ENCODE assay signal across 17 cellular contexts in genomic region chr12:51295651-51296050, GRCh38. TPM values are rescaled to one million over a fixed set of nuclear protein-coding genes. Genes with fewer than 3 reads are reported as not detected.
DNase-seq lines count a peak whose midpoint lies in the region; ATAC-seq and TF ChIP-seq lines count a peak whose summit lies in the region.
"Had no signal": no experiment of that assay in that cellular context is flagged by ENCODE, and none has a peak within 500 bp of the region (broad histone marks: within the 10 kb centered on the region; RNA-seq: fewer than 3 reads in every experiment).

No MANE protein-coding gene starts in this region.

- no peak for DNase-seq in CD4-positive, CD25-positive, alpha-beta regulatory T cell
- DNase-seq in CD4-positive, alpha-beta T cell: no peak
- DNase-seq in PC-9 (peak; percentile 38 to 50), islet precursor cell (peak; percentile 65), neuronal stem cell (ENCODE audit: low spot score) (no peak), G401 (ENCODE audit: low spot score) (no peak), lower lobe of right lung (no peak)
- DNase-seq: Calu3, DMS 273 treated with DMSO at 0.1 percent for 48 hours, GOT3, H9 had no signal

- H3K9ac ChIP-seq in neuronal stem cell (ENCODE audit: low read depth, low read length, poor library complexity): no peak overlapping the region

- no peaks in the 10 kb centered on the region for H3K79me2 ChIP-seq in PC-9 (ENCODE audit: low read depth)

- no peaks in the 10 kb centered on the region for H3K27me3 ChIP-seq in CD4-positive, CD25-positive, alpha-beta regulatory T cell (ENCODE audit: control insufficient read depth, insufficient read depth, low read length)
- no peaks in the 10 kb centered on the region for H3K27me3 ChIP-seq in CD4-positive, alpha-beta T cell (ENCODE audit: control insufficient read depth, insufficient read depth, low read length)
- H3K27me3 ChIP-seq in PC-9 (ENCODE audit: insufficient read depth, low read depth): no peaks in the 10 kb centered on the region
- H3K27me3 ChIP-seq in neuronal stem cell (ENCODE audit: control insufficient read depth in 3 of 3, insufficient read depth in 3 of 3, low read depth in 1 of 3, low read length in 3 of 3): no peaks in the 10 kb centered on the region
- H3K27me3 ChIP-seq in lower lobe of right lung (ENCODE audit: low read depth): no peaks in the 10 kb centered on the region

- H3K14ac ChIP-seq in neuronal stem cell (ENCODE audit: low read length): no peak overlapping the region

- H3K27ac ChIP-seq in CD4-positive, CD25-positive, alpha-beta regulatory T cell (ENCODE audit: insufficient read depth, low read length, poor library complexity, severe bottlenecking): peak overlapping the region; percentile 1
- no peak overlapping the region for H3K27ac ChIP-seq in CD4-positive, alpha-beta T cell (ENCODE audit: low read depth, low read length)
- no peak overlapping the region for H3K27ac ChIP-seq in PC-9
- no peak overlapping the region for H3K27ac ChIP-seq in neuronal stem cell (replicated peaks; ENCODE audit: low read length)
- H3K27ac ChIP-seq in lower lobe of right lung: no peak overlapping the region
- H3K27ac ChIP-seq: A549 had no signal

- POLR2A ChIA-PET in CD4-positive, alpha-beta T cell (lab: Charles Lee): no interaction called here
- POLR2A ChIA-PET in PC-9 (lab: Charles Lee; ENCODE audit: unreplicated experiment): interaction anchor here (0.8 kb wide), 1 partner anchor 17 kb away, joined by 8 read pairs; no protein-coding TSS in a partner anchor

- no peaks in the 10 kb centered on the region for H3K9me3 ChIP-seq in CD4-positive, CD25-positive, alpha-beta regulatory T cell (ENCODE audit: control insufficient read depth in 2 of 2, low read length in 2 of 2)
- no peaks in the 10 kb centered on the region for H3K9me3 ChIP-seq in CD4-positive, alpha-beta T cell (ENCODE audit: control insufficient read depth, low read length)
- no peaks in the 10 kb centered on the region for H3K9me3 ChIP-seq in PC-9 (ENCODE audit: insufficient read depth, low read depth)
- no peaks in the 10 kb centered on the region for H3K9me3 ChIP-seq in neuronal stem cell (replicated peaks in 1 of 2; ENCODE audit: control insufficient read depth in 2 of 2, insufficient read depth in 1 of 2, low read depth in 1 of 2, low read length in 2 of 2)
- H3K9me3 ChIP-seq in lower lobe of right lung: no peaks in the 10 kb centered on the region
- H3K9me3 ChIP-seq: A549 had no signal

- H3K4ac ChIP-seq in neuronal stem cell (ENCODE audit: low read length): no peak overlapping the region

- in situ Hi-C loops in G401 (cut with HindIII; ENCODE audit: low sequenced_read_pairs): no loop called here

- H3K4me2 ChIP-seq in PC-9 (no peak overlapping the region), neuronal stem cell (ENCODE audit: insufficient read depth, low read length, poor library complexity, severe bottlenecking) (no peak overlapping the region)
- H3K4me2 ChIP-seq: A549 had no signal

- no peak overlapping the region for H3K18ac ChIP-seq in neuronal stem cell (ENCODE audit: low read length)

- H2BK12ac ChIP-seq in neuronal stem cell (ENCODE audit: low read length): no peak overlapping the region

- H3K36me3 ChIP-seq in CD4-positive, CD25-positive, alpha-beta regulatory T cell (ENCODE audit: control insufficient read depth, insufficient read depth, low read length): peaks cover 83% of the 10 kb centered on the region
- H3K36me3 ChIP-seq in PC-9 (ENCODE audit: low read depth): no peaks in the 10 kb centered on the region
- no peaks in the 10 kb centered on the region for H3K36me3 ChIP-seq in neuronal stem cell (replicated peaks in 1 of 2; ENCODE audit: control insufficient read depth in 2 of 2, insufficient read depth in 2 of 2, low read length in 2 of 2)
- peaks cover 47% of the 10 kb centered on the region for H3K36me3 ChIP-seq in lower lobe of right lung

- H3K4me3 Mint-ChIP-seq in CD4-positive, CD25-positive, alpha-beta regulatory T cell: no peak overlapping the region
- no peak overlapping the region for H3K4me3 Mint-ChIP-seq in CD4-positive, alpha-beta T cell
- H3K4me3 Mint-ChIP-seq: CD14-positive monocyte, H9, IgD-negative memory B cell had no signal

- H2AFZ ChIP-seq in PC-9 (no peak overlapping the region), neuronal stem cell (ENCODE audit: low read length) (no peak overlapping the region)

- H3K9me3 Mint-ChIP-seq in CD4-positive, CD25-positive, alpha-beta regulatory T cell: no peaks in the 10 kb centered on the region
- H3K9me3 Mint-ChIP-seq in CD4-positive, alpha-beta T cell: no peaks in the 10 kb centered on the region
- H3K9me3 Mint-ChIP-seq: CD14-positive monocyte, H9, IgD-negative memory B cell had no signal

- peaks cover 34% of the 10 kb centered on the region for H3K36me3 Mint-ChIP-seq in CD4-positive, CD25-positive, alpha-beta regulatory T cell
- peaks cover 85% of the 10 kb centered on the region for H3K36me3 Mint-ChIP-seq in CD4-positive, alpha-beta T cell (ENCODE audit: low read depth)

- CTCF ChIA-PET in CD4-positive, alpha-beta T cell (lab: Charles Lee): interaction anchor here (4.5 kb wide), 1 partner anchor 46 kb away, joined by 14 read pairs; no protein-coding TSS in a partner anchor
- CTCF ChIA-PET in PC-9 (lab: Charles Lee): no interaction called here

- H3F3A ChIP-seq in PC-9 (ENCODE audit: insufficient read depth, low read depth): peaks cover 12% of the 10 kb centered on the region; the same call in 1 of the 2 replicates

- no peak overlapping the region for H3K27ac Mint-ChIP-seq in CD4-positive, CD25-positive, alpha-beta regulatory T cell
- peak overlapping the region; percentile 31 for H3K27ac Mint-ChIP-seq in CD4-positive, alpha-beta T cell
- H3K27ac Mint-ChIP-seq: H9, IgD-negative memory B cell had no signal

- H4K8ac ChIP-seq in neuronal stem cell (ENCODE audit: low read depth, low read length): no peak overlapping the region

- no peaks in the 10 kb centered on the region for H4K20me1 ChIP-seq in PC-9 (ENCODE audit: insufficient read depth)

- intact Hi-C loops in CD4-positive, alpha-beta T cell (cut with DNase I, micrococcal nuclease): no loop called here
- intact Hi-C loops in PC-9 (cut with micrococcal nuclease; ENCODE audit: unreplicated experiment) (no loop called here), lower lobe of right lung (cut with DNase I) (no loop called here)

- H3K23ac ChIP-seq in neuronal stem cell (ENCODE audit: low read depth, low read length, poor library complexity): no peak overlapping the region

- no peak for ATAC-seq in CD4-positive, CD25-positive, alpha-beta regulatory T cell (ENCODE audit: low read depth in 2 of 2)
- no peak for ATAC-seq in CD4-positive, alpha-beta T cell (ENCODE audit: poor library complexity)
- ATAC-seq in lower lobe of right lung: no peak
- ATAC-seq: A549 had no signal

- WGBS in neuronal stem cell (ENCODE audit: extremely low coverage in 2 of 2, insufficient read length in 2 of 2, insufficient replicate concordance in 1 of 2), 2 donors: no CpG with 5 or more reads among the region's 5 CpGs

- H3K79me1 ChIP-seq in neuronal stem cell (ENCODE audit: low read depth, low read length): no peaks in the 10 kb centered on the region

- BruUV-seq in PC-9 (replicated peaks; lab: Mats Ljungman, UMichigan): no TSS peak

- no peak overlapping the region for H3K4me3 ChIP-seq in CD4-positive, CD25-positive, alpha-beta regulatory T cell (ENCODE audit: low read depth, low read length)
- H3K4me3 ChIP-seq in PC-9 (no peak overlapping the region), neuronal stem cell (ENCODE audit: low read length in 2 of 2) (no peak overlapping the region), lower lobe of right lung (no peak overlapping the region)
- H3K4me3 ChIP-seq: A549 had no signal

- H4K91ac ChIP-seq in neuronal stem cell (ENCODE audit: low read depth, low read length, poor library complexity): no peak overlapping the region

- no peaks in the 10 kb centered on the region for H3K4me1 ChIP-seq in CD4-positive, CD25-positive, alpha-beta regulatory T cell (ENCODE audit: control insufficient read depth, insufficient read depth, low read length, poor library complexity, severe bottlenecking)
- H3K4me1 ChIP-seq in PC-9 (replicated peaks; ENCODE audit: insufficient read depth): peaks cover 23% of the 10 kb centered on the region
- no peaks in the 10 kb centered on the region for H3K4me1 ChIP-seq in neuronal stem cell (ENCODE audit: control insufficient read depth in 2 of 2, insufficient read depth in 1 of 2, low read depth in 1 of 2, low read length in 2 of 2)
- H3K4me1 ChIP-seq in lower lobe of right lung: no peaks in the 10 kb centered on the region

- no peak overlapping the region for H2BK5ac ChIP-seq in neuronal stem cell (ENCODE audit: low read length)

- H3K9me2 ChIP-seq in PC-9 (ENCODE audit: insufficient read depth): no peaks in the 10 kb centered on the region

- TF ChIP-seq CTCF in CD4-positive, alpha-beta T cell (IDR thresholded peaks at IDR 0.05): no peak
- TF ChIP-seq CTCF in PC-9 (conservative IDR thresholded peaks at IDR 0.05) (no peak), lower lobe of right lung (IDR thresholded peaks at IDR 0.05) (no peak)

- no peak overlapping the region for H2AK5ac ChIP-seq in neuronal stem cell (ENCODE audit: low read depth, low read length)

- no peak overlapping the region for H2BK15ac ChIP-seq in neuronal stem cell (ENCODE audit: low read length)

- no peak overlapping the region for H2BK120ac ChIP-seq in neuronal stem cell (ENCODE audit: low read depth, low read length)

- H3K27me3 Mint-ChIP-seq in CD4-positive, CD25-positive, alpha-beta regulatory T cell: no peaks in the 10 kb centered on the region
- H3K27me3 Mint-ChIP-seq in CD4-positive, alpha-beta T cell: no peaks in the 10 kb centered on the region
- H3K27me3 Mint-ChIP-seq: IgD-negative memory B cell had no signal

- peaks cover 0 to 24% (median 16%) of the 10 kb centered on the region in 4 donors for H3K4me1 Mint-ChIP-seq in CD4-positive, CD25-positive, alpha-beta regulatory T cell
- H3K4me1 Mint-ChIP-seq in CD4-positive, alpha-beta T cell (ENCODE audit: low read depth): peaks cover 17% of the 10 kb centered on the region

RNA-seq across cellular contexts. Expression of gene SMAGP, which starts 25.4 kb away (rescaled TPM):
- total RNA-seq in CD4-positive, CD25-positive, alpha-beta regulatory T cell: 3.4 TPM
- polyA plus RNA-seq in CD4-positive, CD25-positive, alpha-beta regulatory T cell: 10 to 100 TPM in 2 of 4 donors, 1 to 10 TPM in 2; 5.7 to 13.5 (median 8.7) TPM
- total RNA-seq in CD4-positive, alpha-beta T cell: 1 to 10 TPM; 2.5 to 3.0 TPM
- 36.3 and 42.9 TPM in 2 replicates for total RNA-seq in PC-9 (2021)
- 8.4 TPM for polyA plus RNA-seq in neuronal stem cell (2013, experiment 1 of 2)
- polyA plus RNA-seq in neuronal stem cell (2013, experiment 2 of 2): 8.1 TPM
- 2.7 and 7.5 TPM in 2 replicates for total RNA-seq in G401 (2014; rRNA removed; shearing (Covaris generic))
- total RNA-seq in lower lobe of right lung: 31.3 TPM

RNA-seq across cellular contexts. Expression of gene BIN2, which starts 28.3 kb away (rescaled TPM):
- total RNA-seq in CD4-positive, CD25-positive, alpha-beta regulatory T cell: 273 TPM
- 100 to 1,000 TPM; 204 to 255 (median 228) TPM for polyA plus RNA-seq in CD4-positive, CD25-positive, alpha-beta regulatory T cell
- total RNA-seq in CD4-positive, alpha-beta T cell: 100 to 1,000 TPM; 127 to 138 TPM
- total RNA-seq in PC-9 (2021) (not detected in 2 replicates), lower lobe of right lung (45.4 TPM)
- polyA plus RNA-seq in neuronal stem cell (2013, experiment 1 of 2): not detected
- not detected for polyA plus RNA-seq in neuronal stem cell (2013, experiment 2 of 2)
- not detected in 2 replicates for total RNA-seq in G401 (2014; rRNA removed; shearing (Covaris generic))
- total RNA-seq: Calu3, Daoy, H9 had no signal
- polyA plus RNA-seq: BJ had no signal

RNA-seq across cellular contexts. Expression of gene CELA1, which starts 50.8 kb away (rescaled TPM):
- total RNA-seq in CD4-positive, CD25-positive, alpha-beta regulatory T cell: not detected
- polyA plus RNA-seq in CD4-positive, CD25-positive, alpha-beta regulatory T cell: 1 to 10 TPM in 3 of 4 donors, under 1 TPM in 1; 0.25 to 2.0 (median 1.4) TPM
- total RNA-seq in CD4-positive, alpha-beta T cell: 1 to 10 TPM in 1 of 2 experiments, under 1 TPM in 1; 0.85 to 1.2 TPM
- total RNA-seq in PC-9 (2021) (0.58 TPM in 1 of 2 replicates, not detected in the other), lower lobe of right lung (not detected)
- not detected for polyA plus RNA-seq in neuronal stem cell (2013, experiment 1 of 2)
- not detected for polyA plus RNA-seq in neuronal stem cell (2013, experiment 2 of 2)
- total RNA-seq in G401 (2014; rRNA removed; shearing (Covaris generic)): not detected in 2 replicates
- total RNA-seq: Calu3, Daoy, H9, HT-29 had no signal
- polyA plus RNA-seq: A549, BJ had no signal

RNA-seq across cellular contexts. Expression of gene DAZAP2, which starts 57.0 kb away (rescaled TPM):
- 338 TPM for total RNA-seq in CD4-positive, CD25-positive, alpha-beta regulatory T cell
- 1,000 to 10,000 TPM; 1,508 to 1,956 (median 1,583) TPM for polyA plus RNA-seq in CD4-positive, CD25-positive, alpha-beta regulatory T cell
- total RNA-seq in CD4-positive, alpha-beta T cell: 100 to 1,000 TPM; 292 to 310 TPM
- total RNA-seq in PC-9 (2021) (84.4 and 154 TPM in 2 replicates), lower lobe of right lung (259 TPM)
- polyA plus RNA-seq in neuronal stem cell (2013, experiment 1 of 2): 102 TPM
- 103 TPM for polyA plus RNA-seq in neuronal stem cell (2013, experiment 2 of 2)
- total RNA-seq in G401 (2014; rRNA removed; shearing (Covaris generic)): 88.8 and 94.2 TPM in 2 replicates

Comparison
In these comparisons a context has a peak if more than half of its experiments do, and no peak if none do; other contexts are left out.
1. DNase-seq: peak in PC-9 (2 of 2) and islet precursor cell (single experiment); none in CD4-positive, CD25-positive, alpha-beta regulatory T cell (0 of 3), CD4-positive, alpha-beta T cell (0 of 10), neuronal stem cell (single experiment), G401 (single experiment) and lower lobe of right lung (single experiment).
2. RNA of gene BIN2, which starts 28.3 kb away (total RNA-seq): 273 TPM in CD4-positive, CD25-positive, alpha-beta regulatory T cell (single experiment), 127 to 138 TPM in CD4-positive, alpha-beta T cell and 45.4 TPM in lower lobe of right lung (single experiment); not detected in PC-9 and not detected in G401; every median in the first group is over 10 times any median in the second.